8 cellular contexts compared by ENCODE assay signal in the genomic region with DNA sequence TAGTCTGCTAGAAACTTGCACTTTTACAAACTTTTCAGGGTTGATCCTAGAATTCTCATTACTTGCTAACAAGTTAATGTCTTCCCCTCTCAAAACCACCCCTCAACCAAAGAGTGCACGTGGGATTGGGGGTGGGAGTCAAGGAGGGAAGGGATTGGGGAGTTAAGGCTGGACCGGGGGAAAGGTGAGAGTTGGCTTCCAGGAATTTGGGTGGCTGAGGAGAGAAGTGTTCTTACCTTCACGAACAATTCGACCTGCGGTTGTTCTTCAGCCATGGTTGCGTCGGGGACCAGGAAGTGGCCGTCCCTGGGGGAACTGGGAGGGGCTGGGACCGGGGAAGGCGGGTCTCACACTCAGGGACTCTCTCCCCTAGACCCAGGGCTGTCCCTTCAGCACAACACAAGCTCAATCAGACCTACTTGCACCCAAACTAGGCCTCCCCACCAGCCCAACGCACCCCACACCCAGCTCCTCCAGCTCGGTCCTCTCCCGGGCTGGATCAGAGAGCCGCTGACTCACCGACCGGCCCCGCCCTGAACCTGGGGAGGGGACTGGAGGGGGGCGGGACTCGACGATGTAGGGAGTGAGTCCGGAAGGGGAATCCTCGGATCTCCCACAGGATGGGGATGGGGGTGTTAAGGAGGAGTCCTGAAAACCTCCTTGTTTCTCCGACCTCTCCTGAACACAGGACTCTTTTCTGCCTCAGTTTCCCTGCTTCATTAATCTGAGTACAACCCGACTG. TPM values are rescaled to one million over a fixed set of nuclear protein-coding genes. Genes with fewer than 3 reads are reported as not detected.
DNase-seq lines count a peak whose midpoint lies in the region; ATAC-seq lines count a peak whose summit lies in the region.

Gene CLIC1, minus strand, starts transcription at position 505 of the 742 bp plus-strand sequence. Its CDS starts 230 bp downstream, at position 275.

- peak within 1 kb of the TSS; percentile 98 for H3K4me3 Mint-ChIP-seq in activated T-cell treated with anti-CD3 and anti-CD28 coated beads, Interleukin-2, amount 50 U/mL, for 4 hours
- peak within 1 kb of the TSS; percentile 94 to 99 (median 99) for H3K4me3 Mint-ChIP-seq in naive B cell

- peaks cover 66% of the 10 kb centered on the region for H3K4me1 Mint-ChIP-seq in activated T-cell treated with anti-CD3 and anti-CD28 coated beads, Interleukin-2, amount 50 U/mL, for 4 hours (ENCODE audit: low read depth)
- H3K4me1 Mint-ChIP-seq in naive B cell = peaks cover 66 to 76% (median 71%) of the 10 kb centered on the region in 3 donors

- ATAC-seq in activated T-cell treated with anti-CD3 and anti-CD28 coated beads, Interleukin-2, amount 50 U/mL, for 4 hours = peak; percentile 36 to 38
- ATAC-seq in esophagus mucosa (peak; percentile 67), naive B cell (ENCODE audit: low read depth in 2 of 2) (peak; percentile 30 to 34), GM21367 (IDR thresholded peaks at IDR 0.05; ENCODE audit: unreplicated experiment) (no peak)

- H3K9me3 ChIP-seq in HUES6 (ENCODE audit: control insufficient read depth, insufficient read depth, low read depth, low read length) = no peaks in the 10 kb centered on the region

- H3K27ac Mint-ChIP-seq in naive B cell = peak within 1 kb of the TSS; percentile 94 to 100 (median 98)

- peak within 1 kb of the TSS; percentile 60 for H3K27ac ChIP-seq in HUES6 (ENCODE audit: low read depth, low read length)

- H3K4me1 ChIP-seq in HUES6 (ENCODE audit: control insufficient read depth, insufficient read depth, low read length) = peaks cover 40% of the 10 kb centered on the region

- H3K27me3 Mint-ChIP-seq in activated T-cell treated with anti-CD3 and anti-CD28 coated beads, Interleukin-2, amount 50 U/mL, for 4 hours (ENCODE audit: low read depth) = no peaks in the 10 kb centered on the region
- H3K27me3 Mint-ChIP-seq in naive B cell = no peaks in the 10 kb centered on the region

- H3K9me3 Mint-ChIP-seq in activated T-cell treated with anti-CD3 and anti-CD28 coated beads, Interleukin-2, amount 50 U/mL, for 4 hours = no peaks in the 10 kb centered on the region
- no peaks in the 10 kb centered on the region for H3K9me3 Mint-ChIP-seq in naive B cell

- peak; percentile 84 for DNase-seq in GDM1 (lab: John Stamatoyannopoulos, UW)
- DNase-seq in RKO (ENCODE audit: low spot score) = peak; percentile 89
- peak; percentile 76 for DNase-seq in activated T-cell treated with anti-CD3 and anti-CD28 coated beads, Interleukin-2, amount 50 U/mL, for 4 hours
- DNase-seq in naive B cell = peak; percentile 74
- DNase-seq in stimulated activated naive CD4-positive, alpha-beta T cell (lab: John Stamatoyannopoulos, UW) = peak in 5 of 6 experiments; percentile 38 to 62 (median 44)

- H3K4me3 ChIP-seq in HUES6 (ENCODE audit: low read depth, low read length) = peak within 1 kb of the TSS; percentile 82

- H3K36me3 ChIP-seq in HUES6 (ENCODE audit: control insufficient read depth, insufficient read depth, low read length) = peaks cover 30% of the 10 kb centered on the region

- H3K27me3 ChIP-seq in HUES6 (ENCODE audit: control insufficient read depth, insufficient read depth, low read length) = no peaks in the 10 kb centered on the region

- peaks cover 17% of the 10 kb centered on the region for H3K36me3 Mint-ChIP-seq in activated T-cell treated with anti-CD3 and anti-CD28 coated beads, Interleukin-2, amount 50 U/mL, for 4 hours (ENCODE audit: insufficient read depth)
- H3K36me3 Mint-ChIP-seq in naive B cell = peaks cover 9 to 21% of the 10 kb centered on the region in 2 donors

- H3K9ac ChIP-seq in HUES6 (ENCODE audit: low read length) = peak within 1 kb of the TSS; percentile 78

RNA-seq across cellular contexts. Expression of gene CLIC1, which starts in this region (rescaled TPM):
- 100 to 1,000 TPM; 344 to 370 (median 353) TPM for total RNA-seq in activated T-cell treated with anti-CD3 and anti-CD28 coated beads, Interleukin-2, amount 50 U/mL, for 4 hours
- 372 TPM for total RNA-seq in esophagus mucosa
- polyA plus RNA-seq in naive B cell (ENCODE audit: low read depth in 6 of 6) = 100 to 1,000 TPM; 536 to 743 (median 628) TPM
